Comparison of ENCODE assay signal across 2 cellular contexts in the genomic region with DNA sequence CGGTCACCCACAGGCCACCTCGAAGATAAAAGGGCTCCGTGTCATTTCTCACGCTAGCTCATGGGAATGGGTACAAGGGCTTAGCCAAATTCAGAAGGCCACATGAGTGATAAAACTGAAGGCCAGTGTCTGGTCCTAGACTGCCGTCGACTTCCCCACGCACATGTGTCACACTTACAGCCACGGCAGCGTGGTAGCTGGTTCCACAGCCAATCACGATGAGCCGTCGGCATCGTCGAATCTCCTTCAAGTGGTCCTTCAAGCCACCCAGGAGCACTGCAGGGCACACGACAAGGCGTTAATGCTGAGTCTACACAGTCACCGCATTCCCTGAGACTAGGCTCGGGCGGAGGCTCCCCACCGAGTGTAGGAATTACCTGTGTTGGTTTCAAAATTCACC.
TF ChIP-seq lines count a peak whose summit lies in the region.

No MANE protein-coding gene starts in this region.

TF ChIP-seq in GM23338, 12 proteins besides CTCF, POLR2A, EP300 and RAD21 (continued from another document):
- no peak for TF ChIP-seq REST (IDR thresholded peaks at IDR 0.05; ENCODE audit: unreplicated experiment)
- TF ChIP-seq CREB1 (CRISPR knock-in tag; IDR thresholded peaks at IDR 0.05; ENCODE audit: low read depth) = no peak
- TF ChIP-seq POLR2AphosphoS5 (IDR thresholded peaks at IDR 0.05; ENCODE audit: low read depth) = no peak
- TF ChIP-seq EZH2phosphoT487 (IDR thresholded peaks at IDR 0.05; ENCODE audit: unreplicated experiment) = no peak
- no peak for TF ChIP-seq NANOG (IDR thresholded peaks at IDR 0.05; ENCODE audit: borderline replicate concordance)
- TF ChIP-seq ZNF331 (CRISPR knock-in tag; IDR thresholded peaks at IDR 0.05; ENCODE audit: low read depth) = no peak
- TF ChIP-seq, protein P1, sequence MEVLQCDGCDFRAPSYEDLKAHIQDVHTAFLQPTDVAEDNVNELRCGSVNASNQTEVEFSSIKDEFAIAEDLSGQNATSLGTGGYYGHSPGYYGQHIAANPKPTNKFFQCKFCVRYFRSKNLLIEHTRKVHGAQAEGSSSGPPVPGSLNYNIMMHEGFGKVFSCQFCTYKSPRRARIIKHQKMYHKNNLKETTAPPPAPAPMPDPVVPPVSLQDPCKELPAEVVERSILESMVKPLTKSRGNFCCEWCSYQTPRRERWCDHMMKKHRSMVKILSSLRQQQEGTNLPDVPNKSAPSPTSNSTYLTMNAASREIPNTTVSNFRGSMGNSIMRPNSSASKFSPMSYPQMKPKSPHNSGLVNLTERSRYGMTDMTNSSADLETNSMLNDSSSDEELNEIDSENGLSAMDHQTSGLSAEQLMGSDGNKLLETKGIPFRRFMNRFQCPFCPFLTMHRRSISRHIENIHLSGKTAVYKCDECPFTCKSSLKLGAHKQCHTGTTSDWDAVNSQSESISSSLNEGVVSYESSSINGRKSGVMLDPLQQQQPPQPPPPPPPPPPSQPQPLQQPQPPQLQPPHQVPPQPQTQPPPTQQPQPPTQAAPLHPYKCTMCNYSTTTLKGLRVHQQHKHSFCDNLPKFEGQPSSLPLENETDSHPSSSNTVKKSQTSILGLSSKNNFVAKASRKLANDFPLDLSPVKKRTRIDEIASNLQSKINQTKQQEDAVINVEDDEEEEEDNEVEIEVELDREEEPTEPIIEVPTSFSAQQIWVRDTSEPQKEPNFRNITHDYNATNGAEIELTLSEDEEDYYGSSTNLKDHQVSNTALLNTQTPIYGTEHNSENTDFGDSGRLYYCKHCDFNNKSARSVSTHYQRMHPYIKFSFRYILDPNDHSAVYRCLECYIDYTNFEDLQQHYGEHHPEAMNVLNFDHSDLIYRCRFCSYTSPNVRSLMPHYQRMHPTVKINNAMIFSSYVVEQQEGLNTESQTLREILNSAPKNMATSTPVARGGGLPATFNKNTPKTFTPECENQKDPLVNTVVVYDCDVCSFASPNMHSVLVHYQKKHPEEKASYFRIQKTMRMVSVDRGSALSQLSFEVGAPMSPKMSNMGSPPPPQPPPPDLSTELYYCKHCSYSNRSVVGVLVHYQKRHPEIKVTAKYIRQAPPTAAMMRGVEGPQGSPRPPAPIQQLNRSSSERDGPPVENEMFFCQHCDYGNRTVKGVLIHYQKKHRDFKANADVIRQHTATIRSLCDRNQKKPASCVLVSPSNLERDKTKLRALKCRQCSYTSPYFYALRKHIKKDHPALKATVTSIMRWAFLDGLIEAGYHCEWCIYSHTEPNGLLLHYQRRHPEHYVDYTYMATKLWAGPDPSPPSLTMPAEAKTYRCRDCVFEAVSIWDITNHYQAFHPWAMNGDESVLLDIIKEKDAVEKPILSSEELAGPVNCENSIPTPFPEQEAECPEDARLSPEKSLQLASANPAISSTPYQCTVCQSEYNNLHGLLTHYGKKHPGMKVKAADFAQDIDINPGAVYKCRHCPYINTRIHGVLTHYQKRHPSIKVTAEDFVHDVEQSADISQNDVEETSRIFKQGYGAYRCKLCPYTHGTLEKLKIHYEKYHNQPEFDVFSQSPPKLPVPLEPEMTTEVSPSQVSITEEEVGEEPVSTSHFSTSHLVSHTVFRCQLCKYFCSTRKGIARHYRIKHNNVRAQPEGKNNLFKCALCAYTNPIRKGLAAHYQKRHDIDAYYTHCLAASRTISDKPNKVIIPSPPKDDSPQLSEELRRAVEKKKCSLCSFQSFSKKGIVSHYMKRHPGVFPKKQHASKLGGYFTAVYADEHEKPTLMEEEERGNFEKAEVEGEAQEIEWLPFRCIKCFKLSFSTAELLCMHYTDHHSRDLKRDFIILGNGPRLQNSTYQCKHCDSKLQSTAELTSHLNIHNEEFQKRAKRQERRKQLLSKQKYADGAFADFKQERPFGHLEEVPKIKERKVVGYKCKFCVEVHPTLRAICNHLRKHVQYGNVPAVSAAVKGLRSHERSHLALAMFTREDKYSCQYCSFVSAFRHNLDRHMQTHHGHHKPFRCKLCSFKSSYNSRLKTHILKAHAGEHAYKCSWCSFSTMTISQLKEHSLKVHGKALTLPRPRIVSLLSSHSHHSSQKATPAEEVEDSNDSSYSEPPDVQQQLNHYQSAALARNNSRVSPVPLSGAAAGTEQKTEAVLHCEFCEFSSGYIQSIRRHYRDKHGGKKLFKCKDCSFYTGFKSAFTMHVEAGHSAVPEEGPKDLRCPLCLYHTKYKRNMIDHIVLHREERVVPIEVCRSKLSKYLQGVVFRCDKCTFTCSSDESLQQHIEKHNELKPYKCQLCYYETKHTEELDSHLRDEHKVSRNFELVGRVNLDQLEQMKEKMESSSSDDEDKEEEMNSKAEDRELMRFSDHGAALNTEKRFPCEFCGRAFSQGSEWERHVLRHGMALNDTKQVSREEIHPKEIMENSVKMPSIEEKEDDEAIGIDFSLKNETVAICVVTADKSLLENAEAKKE (CRISPR knock-in tag; IDR thresholded peaks at IDR 0.05) = no peak
TF ChIP-seq in GM23338: peak in this region for 0.

TF ChIP-seq in WTC11, 78 proteins besides CTCF, POLR2A, EP300 and RAD21 (continued from another document):
- TF ChIP-seq, protein P2, sequence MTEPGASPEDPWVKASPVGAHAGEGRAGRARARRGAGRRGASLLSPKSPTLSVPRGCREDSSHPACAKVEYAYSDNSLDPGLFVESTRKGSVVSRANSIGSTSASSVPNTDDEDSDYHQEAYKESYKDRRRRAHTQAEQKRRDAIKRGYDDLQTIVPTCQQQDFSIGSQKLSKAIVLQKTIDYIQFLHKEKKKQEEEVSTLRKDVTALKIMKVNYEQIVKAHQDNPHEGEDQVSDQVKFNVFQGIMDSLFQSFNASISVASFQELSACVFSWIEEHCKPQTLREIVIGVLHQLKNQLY (CRISPR knock-in tag; IDR thresholded peaks at IDR 0.05) = no peak
- TF ChIP-seq, protein P3, sequence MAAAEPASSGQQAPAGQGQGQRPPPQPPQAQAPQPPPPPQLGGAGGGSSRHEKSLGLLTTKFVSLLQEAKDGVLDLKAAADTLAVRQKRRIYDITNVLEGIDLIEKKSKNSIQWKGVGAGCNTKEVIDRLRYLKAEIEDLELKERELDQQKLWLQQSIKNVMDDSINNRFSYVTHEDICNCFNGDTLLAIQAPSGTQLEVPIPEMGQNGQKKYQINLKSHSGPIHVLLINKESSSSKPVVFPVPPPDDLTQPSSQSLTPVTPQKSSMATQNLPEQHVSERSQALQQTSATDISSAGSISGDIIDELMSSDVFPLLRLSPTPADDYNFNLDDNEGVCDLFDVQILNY (CRISPR knock-in tag; IDR thresholded peaks at IDR 0.05) = no peak
- TF ChIP-seq, protein P4, sequence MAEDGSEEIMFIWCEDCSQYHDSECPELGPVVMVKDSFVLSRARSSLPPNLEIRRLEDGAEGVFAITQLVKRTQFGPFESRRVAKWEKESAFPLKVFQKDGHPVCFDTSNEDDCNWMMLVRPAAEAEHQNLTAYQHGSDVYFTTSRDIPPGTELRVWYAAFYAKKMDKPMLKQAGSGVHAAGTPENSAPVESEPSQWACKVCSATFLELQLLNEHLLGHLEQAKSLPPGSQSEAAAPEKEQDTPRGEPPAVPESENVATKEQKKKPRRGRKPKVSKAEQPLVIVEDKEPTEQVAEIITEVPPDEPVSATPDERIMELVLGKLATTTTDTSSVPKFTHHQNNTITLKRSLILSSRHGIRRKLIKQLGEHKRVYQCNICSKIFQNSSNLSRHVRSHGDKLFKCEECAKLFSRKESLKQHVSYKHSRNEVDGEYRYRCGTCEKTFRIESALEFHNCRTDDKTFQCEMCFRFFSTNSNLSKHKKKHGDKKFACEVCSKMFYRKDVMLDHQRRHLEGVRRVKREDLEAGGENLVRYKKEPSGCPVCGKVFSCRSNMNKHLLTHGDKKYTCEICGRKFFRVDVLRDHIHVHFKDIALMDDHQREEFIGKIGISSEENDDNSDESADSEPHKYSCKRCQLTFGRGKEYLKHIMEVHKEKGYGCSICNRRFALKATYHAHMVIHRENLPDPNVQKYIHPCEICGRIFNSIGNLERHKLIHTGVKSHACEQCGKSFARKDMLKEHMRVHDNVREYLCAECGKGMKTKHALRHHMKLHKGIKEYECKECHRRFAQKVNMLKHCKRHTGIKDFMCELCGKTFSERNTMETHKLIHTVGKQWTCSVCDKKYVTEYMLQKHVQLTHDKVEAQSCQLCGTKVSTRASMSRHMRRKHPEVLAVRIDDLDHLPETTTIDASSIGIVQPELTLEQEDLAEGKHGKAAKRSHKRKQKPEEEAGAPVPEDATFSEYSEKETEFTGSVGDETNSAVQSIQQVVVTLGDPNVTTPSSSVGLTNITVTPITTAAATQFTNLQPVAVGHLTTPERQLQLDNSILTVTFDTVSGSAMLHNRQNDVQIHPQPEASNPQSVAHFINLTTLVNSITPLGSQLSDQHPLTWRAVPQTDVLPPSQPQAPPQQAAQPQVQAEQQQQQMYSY (CRISPR knock-in tag; IDR thresholded peaks at IDR 0.05) = no peak
- no peak for TF ChIP-seq RORB (CRISPR knock-in tag; IDR thresholded peaks at IDR 0.05)
- TF ChIP-seq, protein P5, sequence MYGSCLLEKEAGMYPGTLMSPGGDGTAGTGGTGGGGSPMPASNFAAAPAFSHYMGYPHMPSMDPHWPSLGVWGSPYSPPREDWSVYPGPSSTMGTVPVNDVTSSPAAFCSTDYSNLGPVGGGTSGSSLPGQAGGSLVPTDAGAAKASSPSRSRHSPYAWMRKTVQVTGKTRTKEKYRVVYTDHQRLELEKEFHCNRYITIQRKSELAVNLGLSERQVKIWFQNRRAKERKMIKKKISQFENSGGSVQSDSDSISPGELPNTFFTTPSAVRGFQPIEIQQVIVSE (CRISPR knock-in tag; IDR thresholded peaks at IDR 0.05; ENCODE audit: borderline replicate concordance) = no peak
- TF ChIP-seq STAT6 (CRISPR knock-in tag; conservative IDR thresholded peaks at IDR 0.05; ENCODE audit: low read depth) = no peak
- TF ChIP-seq, protein P6, sequence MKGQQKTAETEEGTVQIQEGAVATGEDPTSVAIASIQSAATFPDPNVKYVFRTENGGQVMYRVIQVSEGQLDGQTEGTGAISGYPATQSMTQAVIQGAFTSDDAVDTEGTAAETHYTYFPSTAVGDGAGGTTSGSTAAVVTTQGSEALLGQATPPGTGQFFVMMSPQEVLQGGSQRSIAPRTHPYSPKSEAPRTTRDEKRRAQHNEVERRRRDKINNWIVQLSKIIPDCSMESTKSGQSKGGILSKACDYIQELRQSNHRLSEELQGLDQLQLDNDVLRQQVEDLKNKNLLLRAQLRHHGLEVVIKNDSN (CRISPR knock-in tag; IDR thresholded peaks at IDR 0.05) = no peak
- TF ChIP-seq, protein P7, sequence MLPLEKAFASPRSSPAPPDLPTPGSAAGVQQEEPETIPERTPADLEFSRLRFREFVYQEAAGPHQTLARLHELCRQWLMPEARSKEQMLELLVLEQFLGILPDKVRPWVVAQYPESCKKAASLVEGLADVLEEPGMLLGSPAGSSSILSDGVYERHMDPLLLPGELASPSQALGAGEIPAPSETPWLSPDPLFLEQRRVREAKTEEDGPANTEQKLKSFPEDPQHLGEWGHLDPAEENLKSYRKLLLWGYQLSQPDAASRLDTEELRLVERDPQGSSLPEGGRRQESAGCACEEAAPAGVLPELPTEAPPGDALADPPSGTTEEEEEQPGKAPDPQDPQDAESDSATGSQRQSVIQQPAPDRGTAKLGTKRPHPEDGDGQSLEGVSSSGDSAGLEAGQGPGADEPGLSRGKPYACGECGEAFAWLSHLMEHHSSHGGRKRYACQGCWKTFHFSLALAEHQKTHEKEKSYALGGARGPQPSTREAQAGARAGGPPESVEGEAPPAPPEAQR (CRISPR knock-in tag; IDR thresholded peaks at IDR 0.05) = no peak
